In the genomic region with DNA sequence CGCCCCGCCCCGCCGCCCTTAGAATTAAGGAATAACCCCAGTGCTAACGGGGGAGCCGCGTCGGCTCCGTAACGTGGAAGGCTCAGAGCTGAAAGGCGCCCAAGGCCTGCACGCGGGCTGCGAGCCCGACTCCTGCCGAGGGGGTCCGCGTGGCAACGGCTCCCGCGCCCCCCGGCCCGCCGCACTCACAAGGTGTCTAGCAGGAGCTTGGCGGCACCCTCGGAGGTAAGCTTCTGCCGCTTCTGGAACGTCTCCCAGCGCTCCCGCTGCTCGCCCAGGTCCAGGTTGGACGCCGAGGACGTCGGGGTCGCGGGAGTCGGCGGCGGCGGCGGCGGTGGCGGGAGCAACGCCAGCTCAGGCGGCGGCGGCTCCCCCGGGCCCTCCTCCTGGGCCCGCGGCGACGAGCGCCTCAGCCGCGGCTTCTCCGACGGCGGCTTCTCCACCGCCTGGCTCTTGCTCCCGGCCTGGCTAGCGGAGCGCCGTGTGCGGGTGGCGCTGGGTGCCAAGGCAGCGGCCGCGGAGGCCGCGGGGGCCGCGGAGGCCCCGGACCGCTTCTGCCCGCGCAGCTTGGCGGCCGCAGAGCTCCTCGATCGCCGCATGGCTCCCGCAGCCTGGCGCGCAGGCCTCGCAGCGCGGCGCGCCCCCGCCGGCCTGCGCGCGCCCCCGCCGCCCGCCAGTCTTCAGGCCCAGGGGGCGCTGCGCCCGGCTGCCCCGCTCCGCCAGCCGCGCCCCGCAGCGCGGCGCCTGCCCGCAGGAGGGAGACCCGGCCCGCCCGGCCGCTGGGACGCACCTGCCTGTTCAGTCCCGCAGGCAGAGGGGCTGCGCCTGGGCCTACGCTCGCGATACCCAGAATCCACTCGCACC, we compare ENCODE assay signal across 8 cellular contexts. TPM values are rescaled to one million over a fixed set of nuclear protein-coding genes. Genes with fewer than 3 reads are reported as not detected.
DNase-seq lines count a peak whose midpoint lies in the region; FAIRE-seq and TF ChIP-seq lines count a peak whose summit lies in the region.

Gene CENPV, minus strand, starts transcription at position 632 of the 864 bp plus-strand sequence. Its CDS starts 33 bp downstream, at position 599.

- H4K20me1 ChIP-seq in keratinocyte (ENCODE audit: control insufficient read depth, extremely low read depth, insufficient read depth, low read length) = no peaks in the 10 kb centered on the region

- peak within 1 kb of the TSS; percentile 37 for H3K9ac ChIP-seq in keratinocyte (ENCODE audit: control insufficient read depth, extremely low read depth, insufficient read depth, low read length)

- H3K27ac ChIP-seq in WERI-Rb-1 (peak within 1 kb of the TSS; percentile 97), breast epithelium (peak within 1 kb of the TSS in 1 of 2 donors; percentile 58), keratinocyte (ENCODE audit: control insufficient read depth, insufficient read depth, low read length) (no peak within 1 kb of the TSS)

- peak within 1 kb of the TSS; percentile 69 for H3K4me2 ChIP-seq in keratinocyte (ENCODE audit: control insufficient read depth, extremely low read depth, insufficient read depth, low read depth, low read length)

- H2AFZ ChIP-seq in keratinocyte (ENCODE audit: control insufficient read depth, low read length) = peak within 1 kb of the TSS; percentile 43

- H3K9me1 ChIP-seq in keratinocyte (ENCODE audit: control insufficient read depth, extremely low read depth, insufficient read depth, low read length) = no peaks in the 10 kb centered on the region

- no peaks in the 10 kb centered on the region for H3K79me2 ChIP-seq in keratinocyte (ENCODE audit: control insufficient read depth, insufficient read depth, low read length)

- no peak for TF ChIP-seq POLR2A in breast epithelium (IDR thresholded peaks at IDR 0.05)

- no peaks in the 10 kb centered on the region for H3K4me1 ChIP-seq in breast epithelium
- peaks cover 6% of the 10 kb centered on the region for H3K4me1 ChIP-seq in keratinocyte (ENCODE audit: control insufficient read depth, extremely low read depth, insufficient read depth, low read length)

- H3K4me3 ChIP-seq in WERI-Rb-1 (ENCODE audit: low read depth, low read length) = peak within 1 kb of the TSS; percentile 52
- H3K4me3 ChIP-seq in breast epithelium = peak within 1 kb of the TSS; percentile 54 to 91 (median 73)
- H3K4me3 ChIP-seq in keratinocyte (ENCODE audit: control insufficient read depth in 2 of 3, extremely low read depth in 1 of 3, insufficient read depth in 2 of 3, low read depth in 1 of 3, low read length in 3 of 3) = peak within 1 kb of the TSS; percentile 33 to 77 (median 40)

- FAIRE-seq in keratinocyte (lab: Jason Lieb, UNC) = no peak

- intact Hi-C loops in breast epithelium (cut with DNase I; ENCODE audit: low total_unique reads) = no loop called here

- H3K36me3 ChIP-seq in WERI-Rb-1 (peaks cover 46% of the 10 kb centered on the region), breast epithelium (no peaks in the 10 kb centered on the region), keratinocyte (ENCODE audit: control insufficient read depth in 2 of 2, extremely low read depth in 1 of 2, insufficient read depth in 2 of 2, low read length in 2 of 2) (peaks cover 0 to 2% of the 10 kb centered on the region in 2 experiments)

- dilution Hi-C loops in keratinocyte (cut with MboI; ENCODE audit: extremely low pct_ligation_motif_present, low sequenced_read_pairs) = no loop called here

- TF ChIP-seq CTCF in WERI-Rb-1 (IDR thresholded peaks at IDR 0.05; ENCODE audit: low read depth, low read length) (no peak), breast epithelium (IDR thresholded peaks at IDR 0.05) (no peak), keratinocyte (optimal IDR thresholded peaks at IDR 0.05 in 1 of 3, IDR thresholded peaks at IDR 0.05 in 1 of 3, conservative IDR thresholded peaks at IDR 0.05 in 1 of 3; ENCODE audit: extremely low read depth in 1 of 3, insufficient read depth in 2 of 3, low read length in 3 of 3) (peak in 1 of 3 experiments; percentile 21)

- DNase-seq in GDM1 (lab: John Stamatoyannopoulos, UW) = peak; percentile 58
- DNase-seq in H4 (ENCODE audit: low spot score) = no peak
- peak; percentile 20 for DNase-seq in NCI-H1092 (lab: John Stamatoyannopoulos, UW)
- DNase-seq in WERI-Rb-1 = peak; percentile 64
- DNase-seq in breast epithelium (ENCODE audit: low spot score in 2 of 2) = no peak
- DNase-seq in keratinocyte (ENCODE audit: low read depth, low spot score) = no peak
- peak; percentile 12 to 59 (median 48) for DNase-seq in stimulated activated CD4-positive, alpha-beta T cell treated with anti-CD3 and anti-CD28 coated beads, Interleukin-1b, Interleukin-23, amount 100 ng/mL, for 24 hours (ENCODE audit: low read depth in 4 of 4, low spot score in 1 of 4)
- no peak for DNase-seq in globus pallidus (ENCODE audit: low spot score)

- H3K27me3 ChIP-seq in WERI-Rb-1 (ENCODE audit: insufficient read depth, low read depth, severe bottlenecking) (no peaks in the 10 kb centered on the region), breast epithelium (no peaks in the 10 kb centered on the region), keratinocyte (ENCODE audit: control insufficient read depth, extremely low read depth, insufficient read depth, low read length) (peaks cover 12% of the 10 kb centered on the region)

- H3K9me3 ChIP-seq in WERI-Rb-1 (ENCODE audit: severe bottlenecking) = peaks cover 6% of the 10 kb centered on the region
- no peaks in the 10 kb centered on the region for H3K9me3 ChIP-seq in breast epithelium
- H3K9me3 ChIP-seq in keratinocyte (ENCODE audit: control insufficient read depth, low read depth, low read length) = no peaks in the 10 kb centered on the region

RNA-seq across cellular contexts. Expression of gene CENPV, which starts in this region (rescaled TPM):
- 33.5 and 42.3 TPM in 2 replicates for total RNA-seq in H4 (2014; rRNA removed; shearing (Covaris generic))
- total RNA-seq in breast epithelium = 10 to 100 TPM in 2 of 3 donors, 1 to 10 TPM in 1; 4.3 to 25.9 (median 13.5) TPM
- polyA plus RNA-seq in keratinocyte = 0.58 to 1.7 TPM (median 1.5 TPM) in 3 replicates
- not detected for polyA plus RNA-seq in keratinocyte (2011; ENCODE audit: low read depth)
- polyA plus RNA-seq in keratinocyte (2011; cell fraction: cytosol; rRNA removed) = 0.77 and 1.3 TPM in 2 replicates
- polyA plus RNA-seq in keratinocyte (2011; cell fraction: nucleus; rRNA removed) = 0.44 and 0.76 TPM in 2 replicates
- 1.5 and 2.7 TPM in 2 replicates for polyA plus RNA-seq in keratinocyte (2012; ENCODE audit: low replicate concordance)
- 0.20 to 2.4 TPM in 2 of 3 replicates, not detected in the other for polyA minus RNA-seq in keratinocyte
- polyA minus RNA-seq in keratinocyte (2011; cell fraction: cytosol; rRNA and poly(A)+ RNA removed) = not detected
- 1.6 TPM in 1 of 2 replicates, not detected in the other for polyA minus RNA-seq in keratinocyte (2011; cell fraction: nucleus; rRNA and poly(A)+ RNA removed)

Comparison
In these comparisons a context has a peak if more than half of its experiments do, and no peak if none do; other contexts are left out.
1. DNase-seq: peak in GDM1 (single experiment), NCI-H1092 (single experiment), WERI-Rb-1 (single experiment) and stimulated activated CD4-positive, alpha-beta T cell treated with anti-CD3 and anti-CD28 coated beads, Interleukin-1b, Interleukin-23, amount 100 ng/mL, for 24 hours (4 of 4); none in H4 (single experiment), breast epithelium (0 of 2), keratinocyte (single experiment) and globus pallidus (single experiment).
2. Peak in every context shown above with its lines, with median percentiles within 50 percentile points of each other: H3K4me3 ChIP-seq.